Comparison of ENCODE assay signal across 1 cellular context in the genomic region with DNA sequence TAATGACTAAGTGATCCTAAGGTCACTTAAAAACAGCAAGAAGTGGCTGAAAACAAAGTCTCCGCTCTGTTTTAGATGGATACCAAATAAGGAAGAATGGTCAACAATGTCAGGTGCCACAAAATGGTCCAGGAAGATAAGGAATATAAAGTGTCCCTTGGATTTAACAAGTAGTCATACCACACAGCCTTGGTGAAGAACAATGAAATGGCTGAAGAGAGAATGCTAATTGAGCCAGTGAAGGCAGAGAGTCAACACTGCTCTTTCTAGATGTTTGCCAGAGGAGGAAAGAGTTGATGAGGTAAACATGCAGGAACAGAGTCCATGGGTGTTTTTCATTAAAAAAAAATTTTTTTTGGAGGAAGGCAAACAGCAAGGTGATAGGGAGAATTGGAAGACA.
TF ChIP-seq lines count a peak whose summit lies in the region.

No MANE protein-coding gene starts in this region.

TF ChIP-seq in HepG2, 621 proteins besides CTCF, POLR2A, EP300 and RAD21 (continued from another document and continues in another):
- TF ChIP-seq, protein P1, sequence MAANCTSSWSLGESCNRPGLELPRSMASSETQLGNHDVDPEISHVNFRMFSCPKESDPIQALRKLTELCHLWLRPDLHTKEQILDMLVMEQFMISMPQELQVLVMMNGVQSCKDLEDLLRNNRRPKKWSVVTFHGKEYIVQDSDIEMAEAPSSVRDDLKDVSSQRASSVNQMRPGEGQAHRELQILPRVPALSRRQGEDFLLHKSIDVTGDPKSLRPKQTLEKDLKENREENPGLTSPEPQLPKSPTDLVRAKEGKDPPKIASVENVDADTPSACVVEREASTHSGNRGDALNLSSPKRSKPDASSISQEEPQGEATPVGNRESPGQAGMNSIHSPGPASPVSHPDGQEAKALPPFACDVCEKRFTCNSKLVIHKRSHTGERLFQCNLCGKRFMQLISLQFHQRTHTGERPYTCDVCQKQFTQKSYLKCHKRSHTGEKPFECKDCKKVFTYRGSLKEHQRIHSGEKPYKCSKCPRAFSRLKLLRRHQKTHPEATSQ (CRISPR knock-in tag; IDR thresholded peaks at IDR 0.05; ENCODE audit: borderline replicate concordance): no peak
- TF ChIP-seq ZNF589 (CRISPR knock-in tag; conservative IDR thresholded peaks at IDR 0.05) (no peak), ZNF652 (CRISPR knock-in tag; IDR thresholded peaks at IDR 0.05; ENCODE audit: borderline replicate concordance, low read depth) (0 out of 2 replicates have a peak, but pooled peaks have one; percentile 10), NR2F2 (IDR thresholded peaks at IDR 0.05; ENCODE audit: borderline replicate concordance, low read depth) (no peak), ZBTB7B (CRISPR knock-in tag; IDR thresholded peaks at IDR 0.05) (no peak), SMARCE1 (IDR thresholded peaks at IDR 0.05; ENCODE audit: borderline replicate concordance) (no peak), FOXC1 (CRISPR knock-in tag; IDR thresholded peaks at IDR 0.05; ENCODE audit: borderline replicate concordance) (no peak), ZNF570 (CRISPR knock-in tag; IDR thresholded peaks at IDR 0.05; ENCODE audit: borderline replicate concordance) (no peak), AKAP8 (CRISPR knock-in tag; IDR thresholded peaks at IDR 0.05) (no peak), ELF3 (CRISPR knock-in tag; IDR thresholded peaks at IDR 0.05) (peak; percentile 74), ZBTB42 (CRISPR knock-in tag; IDR thresholded peaks at IDR 0.05) (no peak), U2AF2 (IDR thresholded peaks at IDR 0.05; ENCODE audit: low read depth, low read length) (no peak), HOXA3 (CRISPR knock-in tag; IDR thresholded peaks at IDR 0.05) (no peak), TMF1 (CRISPR knock-in tag; IDR thresholded peaks at IDR 0.05; ENCODE audit: low read depth) (no peak), ZNF44 (CRISPR knock-in tag; IDR thresholded peaks at IDR 0.05) (no peak), SMARCC2 (IDR thresholded peaks at IDR 0.05) (no peak), TGIF2 (CRISPR knock-in tag; IDR thresholded peaks at IDR 0.05) (no peak), ZNF17 (CRISPR knock-in tag; IDR thresholded peaks at IDR 0.05) (no peak), JUNB (CRISPR knock-in tag; IDR thresholded peaks at IDR 0.05; ENCODE audit: borderline replicate concordance) (no peak), NFE2 (CRISPR knock-in tag; IDR thresholded peaks at IDR 0.05) (no peak), KMT2A (CRISPR knock-in tag; IDR thresholded peaks at IDR 0.05) (no peak), RAD51 (IDR thresholded peaks at IDR 0.05; ENCODE audit: borderline replicate concordance) (no peak), IKZF1 (IDR thresholded peaks at IDR 0.05) (no peak), KDM6A (CRISPR knock-in tag; IDR thresholded peaks at IDR 0.05; ENCODE audit: low read depth) (peak; percentile 58; the same call in 1 of the 2 replicates), RFXANK (CRISPR knock-in tag; IDR thresholded peaks at IDR 0.05) (no peak)
- TF ChIP-seq, protein P2, sequence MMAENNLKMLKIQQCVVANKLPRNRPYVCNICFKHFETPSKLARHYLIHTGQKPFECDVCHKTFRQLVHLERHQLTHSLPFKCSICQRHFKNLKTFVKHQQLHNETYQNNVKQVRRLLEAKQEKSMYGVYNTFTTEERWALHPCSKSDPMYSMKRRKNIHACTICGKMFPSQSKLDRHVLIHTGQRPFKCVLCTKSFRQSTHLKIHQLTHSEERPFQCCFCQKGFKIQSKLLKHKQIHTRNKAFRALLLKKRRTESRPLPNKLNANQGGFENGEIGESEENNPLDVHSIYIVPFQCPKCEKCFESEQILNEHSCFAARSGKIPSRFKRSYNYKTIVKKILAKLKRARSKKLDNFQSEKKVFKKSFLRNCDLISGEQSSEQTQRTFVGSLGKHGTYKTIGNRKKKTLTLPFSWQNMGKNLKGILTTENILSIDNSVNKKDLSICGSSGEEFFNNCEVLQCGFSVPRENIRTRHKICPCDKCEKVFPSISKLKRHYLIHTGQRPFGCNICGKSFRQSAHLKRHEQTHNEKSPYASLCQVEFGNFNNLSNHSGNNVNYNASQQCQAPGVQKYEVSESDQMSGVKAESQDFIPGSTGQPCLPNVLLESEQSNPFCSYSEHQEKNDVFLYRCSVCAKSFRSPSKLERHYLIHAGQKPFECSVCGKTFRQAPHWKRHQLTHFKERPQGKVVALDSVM (CRISPR knock-in tag; IDR thresholded peaks at IDR 0.05): no peak
- TF ChIP-seq, protein P3, sequence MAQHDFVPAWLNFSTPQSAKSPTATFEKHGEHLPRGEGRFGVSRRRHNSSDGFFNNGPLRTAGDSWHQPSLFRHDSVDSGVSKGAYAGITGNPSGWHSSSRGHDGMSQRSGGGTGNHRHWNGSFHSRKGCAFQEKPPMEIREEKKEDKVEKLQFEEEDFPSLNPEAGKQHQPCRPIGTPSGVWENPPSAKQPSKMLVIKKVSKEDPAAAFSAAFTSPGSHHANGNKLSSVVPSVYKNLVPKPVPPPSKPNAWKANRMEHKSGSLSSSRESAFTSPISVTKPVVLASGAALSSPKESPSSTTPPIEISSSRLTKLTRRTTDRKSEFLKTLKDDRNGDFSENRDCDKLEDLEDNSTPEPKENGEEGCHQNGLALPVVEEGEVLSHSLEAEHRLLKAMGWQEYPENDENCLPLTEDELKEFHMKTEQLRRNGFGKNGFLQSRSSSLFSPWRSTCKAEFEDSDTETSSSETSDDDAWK (CRISPR knock-in tag; IDR thresholded peaks at IDR 0.05): no peak
- TF ChIP-seq, protein P4, sequence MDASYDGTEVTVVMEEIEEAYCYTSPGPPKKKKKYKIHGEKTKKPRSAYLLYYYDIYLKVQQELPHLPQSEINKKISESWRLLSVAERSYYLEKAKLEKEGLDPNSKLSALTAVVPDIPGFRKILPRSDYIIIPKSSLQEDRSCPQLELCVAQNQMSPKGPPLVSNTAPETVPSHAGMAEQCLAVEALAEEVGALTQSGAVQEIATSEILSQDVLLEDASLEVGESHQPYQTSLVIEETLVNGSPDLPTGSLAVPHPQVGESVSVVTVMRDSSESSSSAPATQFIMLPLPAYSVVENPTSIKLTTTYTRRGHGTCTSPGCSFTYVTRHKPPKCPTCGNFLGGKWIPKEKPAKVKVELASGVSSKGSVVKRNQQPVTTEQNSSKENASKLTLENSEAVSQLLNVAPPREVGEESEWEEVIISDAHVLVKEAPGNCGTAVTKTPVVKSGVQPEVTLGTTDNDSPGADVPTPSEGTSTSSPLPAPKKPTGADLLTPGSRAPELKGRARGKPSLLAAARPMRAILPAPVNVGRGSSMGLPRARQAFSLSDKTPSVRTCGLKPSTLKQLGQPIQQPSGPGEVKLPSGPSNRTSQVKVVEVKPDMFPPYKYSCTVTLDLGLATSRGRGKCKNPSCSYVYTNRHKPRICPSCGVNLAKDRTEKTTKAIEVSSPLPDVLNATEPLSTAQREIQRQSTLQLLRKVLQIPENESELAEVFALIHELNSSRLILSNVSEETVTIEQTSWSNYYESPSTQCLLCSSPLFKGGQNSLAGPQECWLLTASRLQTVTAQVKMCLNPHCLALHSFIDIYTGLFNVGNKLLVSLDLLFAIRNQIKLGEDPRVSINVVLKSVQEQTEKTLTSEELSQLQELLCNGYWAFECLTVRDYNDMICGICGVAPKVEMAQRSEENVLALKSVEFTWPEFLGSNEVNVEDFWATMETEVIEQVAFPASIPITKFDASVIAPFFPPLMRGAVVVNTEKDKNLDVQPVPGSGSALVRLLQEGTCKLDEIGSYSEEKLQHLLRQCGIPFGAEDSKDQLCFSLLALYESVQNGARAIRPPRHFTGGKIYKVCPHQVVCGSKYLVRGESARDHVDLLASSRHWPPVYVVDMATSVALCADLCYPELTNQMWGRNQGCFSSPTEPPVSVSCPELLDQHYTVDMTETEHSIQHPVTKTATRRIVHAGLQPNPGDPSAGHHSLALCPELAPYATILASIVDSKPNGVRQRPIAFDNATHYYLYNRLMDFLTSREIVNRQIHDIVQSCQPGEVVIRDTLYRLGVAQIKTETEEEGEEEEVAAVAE (CRISPR knock-in tag; IDR thresholded peaks at IDR 0.05; ENCODE audit: borderline replicate concordance): no peak
- TF ChIP-seq, protein P5, sequence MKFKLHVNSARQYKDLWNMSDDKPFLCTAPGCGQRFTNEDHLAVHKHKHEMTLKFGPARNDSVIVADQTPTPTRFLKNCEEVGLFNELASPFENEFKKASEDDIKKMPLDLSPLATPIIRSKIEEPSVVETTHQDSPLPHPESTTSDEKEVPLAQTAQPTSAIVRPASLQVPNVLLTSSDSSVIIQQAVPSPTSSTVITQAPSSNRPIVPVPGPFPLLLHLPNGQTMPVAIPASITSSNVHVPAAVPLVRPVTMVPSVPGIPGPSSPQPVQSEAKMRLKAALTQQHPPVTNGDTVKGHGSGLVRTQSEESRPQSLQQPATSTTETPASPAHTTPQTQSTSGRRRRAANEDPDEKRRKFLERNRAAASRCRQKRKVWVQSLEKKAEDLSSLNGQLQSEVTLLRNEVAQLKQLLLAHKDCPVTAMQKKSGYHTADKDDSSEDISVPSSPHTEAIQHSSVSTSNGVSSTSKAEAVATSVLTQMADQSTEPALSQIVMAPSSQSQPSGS (CRISPR knock-in tag; IDR thresholded peaks at IDR 0.05): 0 out of 2 replicates have a peak, but pooled peaks have one; percentile 34
- TF ChIP-seq, protein P6, sequence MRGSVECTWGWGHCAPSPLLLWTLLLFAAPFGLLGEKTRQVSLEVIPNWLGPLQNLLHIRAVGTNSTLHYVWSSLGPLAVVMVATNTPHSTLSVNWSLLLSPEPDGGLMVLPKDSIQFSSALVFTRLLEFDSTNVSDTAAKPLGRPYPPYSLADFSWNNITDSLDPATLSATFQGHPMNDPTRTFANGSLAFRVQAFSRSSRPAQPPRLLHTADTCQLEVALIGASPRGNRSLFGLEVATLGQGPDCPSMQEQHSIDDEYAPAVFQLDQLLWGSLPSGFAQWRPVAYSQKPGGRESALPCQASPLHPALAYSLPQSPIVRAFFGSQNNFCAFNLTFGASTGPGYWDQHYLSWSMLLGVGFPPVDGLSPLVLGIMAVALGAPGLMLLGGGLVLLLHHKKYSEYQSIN (CRISPR knock-in tag; IDR thresholded peaks at IDR 0.05; ENCODE audit: borderline replicate concordance): no peak
- TF ChIP-seq, protein P7, sequence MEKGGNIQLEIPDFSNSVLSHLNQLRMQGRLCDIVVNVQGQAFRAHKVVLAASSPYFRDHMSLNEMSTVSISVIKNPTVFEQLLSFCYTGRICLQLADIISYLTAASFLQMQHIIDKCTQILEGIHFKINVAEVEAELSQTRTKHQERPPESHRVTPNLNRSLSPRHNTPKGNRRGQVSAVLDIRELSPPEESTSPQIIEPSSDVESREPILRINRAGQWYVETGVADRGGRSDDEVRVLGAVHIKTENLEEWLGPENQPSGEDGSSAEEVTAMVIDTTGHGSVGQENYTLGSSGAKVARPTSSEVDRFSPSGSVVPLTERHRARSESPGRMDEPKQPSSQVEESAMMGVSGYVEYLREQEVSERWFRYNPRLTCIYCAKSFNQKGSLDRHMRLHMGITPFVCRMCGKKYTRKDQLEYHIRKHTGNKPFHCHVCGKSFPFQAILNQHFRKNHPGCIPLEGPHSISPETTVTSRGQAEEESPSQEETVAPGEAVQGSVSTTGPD (CRISPR knock-in tag; IDR thresholded peaks at IDR 0.05): no peak
- TF ChIP-seq, protein P8, sequence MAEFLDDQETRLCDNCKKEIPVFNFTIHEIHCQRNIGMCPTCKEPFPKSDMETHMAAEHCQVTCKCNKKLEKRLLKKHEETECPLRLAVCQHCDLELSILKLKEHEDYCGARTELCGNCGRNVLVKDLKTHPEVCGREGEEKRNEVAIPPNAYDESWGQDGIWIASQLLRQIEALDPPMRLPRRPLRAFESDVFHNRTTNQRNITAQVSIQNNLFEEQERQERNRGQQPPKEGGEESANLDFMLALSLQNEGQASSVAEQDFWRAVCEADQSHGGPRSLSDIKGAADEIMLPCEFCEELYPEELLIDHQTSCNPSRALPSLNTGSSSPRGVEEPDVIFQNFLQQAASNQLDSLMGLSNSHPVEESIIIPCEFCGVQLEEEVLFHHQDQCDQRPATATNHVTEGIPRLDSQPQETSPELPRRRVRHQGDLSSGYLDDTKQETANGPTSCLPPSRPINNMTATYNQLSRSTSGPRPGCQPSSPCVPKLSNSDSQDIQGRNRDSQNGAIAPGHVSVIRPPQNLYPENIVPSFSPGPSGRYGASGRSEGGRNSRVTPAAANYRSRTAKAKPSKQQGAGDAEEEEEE (CRISPR knock-in tag; IDR thresholded peaks at IDR 0.05; ENCODE audit: borderline replicate concordance): no peak
- TF ChIP-seq, protein P9, sequence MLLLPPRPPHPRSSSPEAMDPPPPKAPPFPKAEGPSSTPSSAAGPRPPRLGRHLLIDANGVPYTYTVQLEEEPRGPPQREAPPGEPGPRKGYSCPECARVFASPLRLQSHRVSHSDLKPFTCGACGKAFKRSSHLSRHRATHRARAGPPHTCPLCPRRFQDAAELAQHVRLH (CRISPR knock-in tag; IDR thresholded peaks at IDR 0.05; ENCODE audit: borderline replicate concordance, low read depth): no peak
- TF ChIP-seq, protein P10, sequence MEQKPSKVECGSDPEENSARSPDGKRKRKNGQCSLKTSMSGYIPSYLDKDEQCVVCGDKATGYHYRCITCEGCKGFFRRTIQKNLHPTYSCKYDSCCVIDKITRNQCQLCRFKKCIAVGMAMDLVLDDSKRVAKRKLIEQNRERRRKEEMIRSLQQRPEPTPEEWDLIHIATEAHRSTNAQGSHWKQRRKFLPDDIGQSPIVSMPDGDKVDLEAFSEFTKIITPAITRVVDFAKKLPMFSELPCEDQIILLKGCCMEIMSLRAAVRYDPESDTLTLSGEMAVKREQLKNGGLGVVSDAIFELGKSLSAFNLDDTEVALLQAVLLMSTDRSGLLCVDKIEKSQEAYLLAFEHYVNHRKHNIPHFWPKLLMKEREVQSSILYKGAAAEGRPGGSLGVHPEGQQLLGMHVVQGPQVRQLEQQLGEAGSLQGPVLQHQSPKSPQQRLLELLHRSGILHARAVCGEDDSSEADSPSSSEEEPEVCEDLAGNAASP (CRISPR knock-in tag; IDR thresholded peaks at IDR 0.05; ENCODE audit: borderline replicate concordance): 0 out of 2 replicates have a peak, but pooled peaks have one; percentile 24
- TF ChIP-seq, protein P11, sequence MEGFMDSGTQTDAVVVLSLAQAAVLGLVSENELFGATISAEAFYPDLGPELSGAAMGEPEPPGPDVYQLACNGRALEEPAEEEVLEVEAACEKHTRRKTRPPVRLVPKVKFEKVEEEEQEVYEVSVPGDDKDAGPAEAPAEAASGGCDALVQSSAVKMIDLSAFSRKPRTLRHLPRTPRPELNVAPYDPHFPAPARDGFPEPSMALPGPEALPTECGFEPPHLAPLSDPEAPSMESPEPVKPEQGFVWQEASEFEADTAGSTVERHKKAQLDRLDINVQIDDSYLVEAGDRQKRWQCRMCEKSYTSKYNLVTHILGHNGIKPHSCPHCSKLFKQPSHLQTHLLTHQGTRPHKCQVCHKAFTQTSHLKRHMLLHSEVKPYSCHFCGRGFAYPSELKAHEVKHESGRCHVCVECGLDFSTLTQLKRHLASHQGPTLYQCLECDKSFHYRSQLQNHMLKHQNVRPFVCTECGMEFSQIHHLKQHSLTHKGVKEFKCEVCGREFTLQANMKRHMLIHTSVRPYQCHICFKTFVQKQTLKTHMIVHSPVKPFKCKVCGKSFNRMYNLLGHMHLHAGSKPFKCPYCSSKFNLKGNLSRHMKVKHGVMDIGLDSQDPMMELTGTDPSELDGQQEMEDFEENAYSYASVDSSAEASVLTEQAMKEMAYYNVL (CRISPR knock-in tag; IDR thresholded peaks at IDR 0.05; ENCODE audit: borderline replicate concordance): peak; percentile 64; the same call in 1 of the 2 replicates
- TF ChIP-seq, protein P12, sequence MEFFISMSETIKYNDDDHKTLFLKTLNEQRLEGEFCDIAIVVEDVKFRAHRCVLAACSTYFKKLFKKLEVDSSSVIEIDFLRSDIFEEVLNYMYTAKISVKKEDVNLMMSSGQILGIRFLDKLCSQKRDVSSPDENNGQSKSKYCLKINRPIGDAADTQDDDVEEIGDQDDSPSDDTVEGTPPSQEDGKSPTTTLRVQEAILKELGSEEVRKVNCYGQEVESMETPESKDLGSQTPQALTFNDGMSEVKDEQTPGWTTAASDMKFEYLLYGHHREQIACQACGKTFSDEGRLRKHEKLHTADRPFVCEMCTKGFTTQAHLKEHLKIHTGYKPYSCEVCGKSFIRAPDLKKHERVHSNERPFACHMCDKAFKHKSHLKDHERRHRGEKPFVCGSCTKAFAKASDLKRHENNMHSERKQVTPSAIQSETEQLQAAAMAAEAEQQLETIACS (CRISPR knock-in tag; IDR thresholded peaks at IDR 0.05): no peak
